ENCODE assay signal across 1 cellular context in the genomic region with DNA sequence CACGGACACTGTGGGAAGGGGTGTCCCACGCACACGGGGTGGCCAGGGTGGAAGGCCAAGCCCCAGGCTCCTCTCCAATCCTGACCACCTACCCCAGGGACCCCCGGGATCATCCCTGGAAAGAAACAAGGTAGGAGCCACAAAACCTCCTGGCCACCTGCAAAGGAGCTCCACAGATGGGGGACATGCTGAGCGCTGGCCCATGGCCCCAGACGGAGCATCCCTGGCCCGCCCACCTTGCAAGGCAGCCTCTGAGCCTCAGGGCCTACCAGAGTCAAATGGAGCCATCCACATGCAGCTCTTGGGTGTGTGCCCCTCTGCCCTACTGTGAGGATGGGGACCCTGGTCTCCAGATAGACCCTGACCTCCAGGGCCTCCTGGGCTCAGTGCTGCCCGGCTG.
TF ChIP-seq lines count a peak whose summit lies in the region.

No MANE protein-coding gene starts in this region.

TF ChIP-seq in A549, 52 proteins besides CTCF, POLR2A, EP300 and RAD21 (continued from another document):
- TF ChIP-seq RARB (CRISPR knock-in tag; IDR thresholded peaks at IDR 0.05) (no peak), MAZ (IDR thresholded peaks at IDR 0.05; ENCODE audit: borderline replicate concordance, low read depth, low read length) (no peak), ZNF302 (CRISPR knock-in tag; IDR thresholded peaks at IDR 0.05) (no peak), RFX5 (IDR thresholded peaks at IDR 0.05) (no peak), KDM1A (IDR thresholded peaks at IDR 0.05; ENCODE audit: low read depth) (no peak), NFE2L2 (conservative IDR thresholded peaks at IDR 0.05; ENCODE audit: low read length) (no peak), EHF (CRISPR knock-in tag; IDR thresholded peaks at IDR 0.05) (no peak), CHD4 (IDR thresholded peaks at IDR 0.05; ENCODE audit: borderline replicate concordance) (no peak), GATA3 (IDR thresholded peaks at IDR 0.05; ENCODE audit: borderline replicate concordance) (no peak), ZFP36 (IDR thresholded peaks at IDR 0.05; ENCODE audit: borderline replicate concordance, partially characterized antibody) (no peak), CEBPB (IDR thresholded peaks at IDR 0.05) (no peak), HES2 (IDR thresholded peaks at IDR 0.05) (no peak), KDM5A (IDR thresholded peaks at IDR 0.05) (no peak)
- TF ChIP-seq, protein P1, sequence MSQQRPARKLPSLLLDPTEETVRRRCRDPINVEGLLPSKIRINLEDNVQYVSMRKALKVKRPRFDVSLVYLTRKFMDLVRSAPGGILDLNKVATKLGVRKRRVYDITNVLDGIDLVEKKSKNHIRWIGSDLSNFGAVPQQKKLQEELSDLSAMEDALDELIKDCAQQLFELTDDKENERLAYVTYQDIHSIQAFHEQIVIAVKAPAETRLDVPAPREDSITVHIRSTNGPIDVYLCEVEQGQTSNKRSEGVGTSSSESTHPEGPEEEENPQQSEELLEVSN (IDR thresholded peaks at IDR 0.05; ENCODE audit: borderline replicate concordance, low read depth), result no peak
